In genomic region chr10:127228195-127228785, GRCh38 we compare ENCODE assay signal across 19 cellular contexts. TPM values are rescaled to one million over a fixed set of nuclear protein-coding genes. Genes with fewer than 3 reads are reported as not detected.
DNase-seq lines count a peak whose midpoint lies in the region; ATAC-seq and TF ChIP-seq lines count a peak whose summit lies in the region.
"Had no signal": no experiment of that assay in that cellular context is flagged by ENCODE, and none has a peak within 500 bp of the region (broad histone marks: within the 10 kb centered on the region; RNA-seq: fewer than 3 reads in every experiment).

No MANE protein-coding gene starts in this region.

- H3K4me3 ChIP-seq in GM23248 (no peak overlapping the region), left ventricle myocardium inferior (no peak overlapping the region)
- H3K4me3 ChIP-seq: heart left ventricle, MG63, stomach had no signal

- H3K9ac ChIP-seq in GM23248: no peak overlapping the region

- no peaks in the 10 kb centered on the region for H3F3A ChIP-seq in GM23248 (ENCODE audit: insufficient read depth)

- in situ Hi-C loops in GM23248 (cut with MboI): no loop called here

- H3K4me1 ChIP-seq in GM23248 (ENCODE audit: insufficient read depth) (peaks cover 5% of the 10 kb centered on the region; the same call in 1 of the 2 replicates), left ventricle myocardium inferior (no peaks in the 10 kb centered on the region)
- H3K4me1 ChIP-seq: heart left ventricle had no signal

- no peaks in the 10 kb centered on the region for H3K36me3 Mint-ChIP-seq in WTC11
- H3K36me3 Mint-ChIP-seq in activated T-cell treated with anti-CD3 and anti-CD28 coated beads, Interleukin-2, amount 50 U/mL, for 4 hours (ENCODE audit: insufficient read depth): no peaks in the 10 kb centered on the region

- no peak for TF ChIP-seq CTCF in WTC11 (IDR thresholded peaks at IDR 0.05)
- TF ChIP-seq CTCF in left ventricle myocardium inferior (IDR thresholded peaks at IDR 0.05; ENCODE audit: borderline replicate concordance): no peak

- peaks cover 5% of the 10 kb centered on the region; the same call in 1 of the 2 replicates for H4K20me1 ChIP-seq in GM23248 (ENCODE audit: insufficient read depth)

- H3K27ac ChIP-seq in GM23248 (no peak overlapping the region), left ventricle myocardium inferior (replicated peaks) (no peak overlapping the region)
- H3K27ac ChIP-seq: epithelial cell of prostate, heart left ventricle, RWPE1 had no signal

- POLR2A ChIA-PET in WTC11 (lab: Charles Lee): no interaction called here

- peaks cover 3% of the 10 kb centered on the region; the same call in 1 of the 2 replicates for H3K4me1 Mint-ChIP-seq in WTC11
- no peaks in the 10 kb centered on the region for H3K4me1 Mint-ChIP-seq in activated T-cell treated with anti-CD3 and anti-CD28 coated beads, Interleukin-2, amount 50 U/mL, for 4 hours (ENCODE audit: low read depth)

- peak overlapping the region; percentile 1 for H3K4me2 ChIP-seq in GM23248 (ENCODE audit: unreplicated experiment)

- H3K4me3 Mint-ChIP-seq in WTC11: no peak overlapping the region
- no peak overlapping the region for H3K4me3 Mint-ChIP-seq in activated T-cell treated with anti-CD3 and anti-CD28 coated beads, Interleukin-2, amount 50 U/mL, for 4 hours

- H3K79me2 ChIP-seq in GM23248 (ENCODE audit: insufficient read depth): no peaks in the 10 kb centered on the region

- intact Hi-C loops in sciatic nerve (cut with DNase I) (no loop called here), left ventricle myocardium inferior (cut with micrococcal nuclease) (no loop called here)

- WGBS in GM23248 (ENCODE audit: low coverage in 1 of 2, low lambda C conversion rate in 2 of 2, missing lambda C conversion rate in 2 of 2), 2 experiments: 26 to 28% methylated on average over 12 of the region's 12 CpGs

- ATAC-seq in WTC11 (peak; percentile 38; the same call in 1 of the 2 replicates), sciatic nerve (peak; percentile 48), GM18517 (IDR thresholded peaks at IDR 0.05; ENCODE audit: unreplicated experiment) (no peak)
- no peak for ATAC-seq in activated T-cell treated with anti-CD3 and anti-CD28 coated beads, Interleukin-2, amount 50 U/mL, for 4 hours
- ATAC-seq: heart left ventricle had no signal

- no peak overlapping the region for H2AFZ ChIP-seq in GM23248

- H3K27ac Mint-ChIP-seq in WTC11: no peak overlapping the region
- H3K27ac Mint-ChIP-seq: activated T-helper 2 cell treated with anti-CD3 and anti-CD28 coated beads, Interferon-gamma antibody, Interleukin-2, Interleukin-4, amounts not matched to agents 10 μg/mL and 5 μg/mL and 100 μg/mL, durations not matched to agents 14 hours and 24 hours and 36 hours had no signal

- no peaks in the 10 kb centered on the region for H3K9me2 ChIP-seq in GM23248 (ENCODE audit: insufficient read depth)

- H3K9me3 Mint-ChIP-seq in WTC11: no peaks in the 10 kb centered on the region
- H3K9me3 Mint-ChIP-seq in activated T-cell treated with anti-CD3 and anti-CD28 coated beads, Interleukin-2, amount 50 U/mL, for 4 hours: no peaks in the 10 kb centered on the region
- H3K9me3 Mint-ChIP-seq: activated T-helper 2 cell treated with anti-CD3 and anti-CD28 coated beads, Interferon-gamma antibody, Interleukin-2, Interleukin-4, amounts not matched to agents 10 μg/mL and 5 μg/mL and 100 μg/mL, durations not matched to agents 14 hours and 24 hours and 36 hours had no signal

- H3K27me3 ChIP-seq in GM23248 (replicated peaks; ENCODE audit: insufficient read depth): no peaks in the 10 kb centered on the region
- no peaks in the 10 kb centered on the region for H3K27me3 ChIP-seq in left ventricle myocardium inferior (ENCODE audit: low read depth)
- H3K27me3 ChIP-seq: heart left ventricle, MG63, stomach had no signal

- no peaks in the 10 kb centered on the region for H3K9me3 ChIP-seq in GM23248 (ENCODE audit: low read depth)
- no peaks in the 10 kb centered on the region for H3K9me3 ChIP-seq in left ventricle myocardium inferior (replicated peaks)
- H3K9me3 ChIP-seq: heart left ventricle, MG63, stomach had no signal

- CTCF ChIA-PET in WTC11 (lab: Charles Lee): no interaction called here

- DNase-seq in GM23248 (peak; percentile 62), WTC11 (ENCODE audit: low spot score) (no peak), iris pigment epithelial cell (ENCODE audit: low read depth) (peak; percentile 34), sciatic nerve (ENCODE audit: low spot score) (no peak), left ventricle myocardium inferior (no peak)
- DNase-seq in activated T-cell treated with anti-CD3 and anti-CD28 coated beads, Interleukin-2, amount 50 U/mL, for 4 hours: no peak
- DNase-seq in stimulated activated naive CD4-positive, alpha-beta T cell (lab: John Stamatoyannopoulos, UW): no peak
- DNase-seq: activated CD8-positive, alpha-beta memory T cell treated with anti-CD3 and anti-CD28 coated beads for 24 hours; heart left ventricle; MG63; NCI-H2107; NK-92 treated with Interleukin-12 subunit alpha and Interleukin-12 subunit beta, amount 100 ng/mL, for 24 hours; stimulated activated CD4-positive, alpha-beta T cell treated with anti-CD3 and anti-CD28 coated beads, Interleukin-15, amount 100 ng/mL, for 24 hours; stomach had no signal

- H3K27me3 Mint-ChIP-seq in WTC11 (ENCODE audit: low read depth): no peaks in the 10 kb centered on the region
- H3K27me3 Mint-ChIP-seq in activated T-cell treated with anti-CD3 and anti-CD28 coated beads, Interleukin-2, amount 50 U/mL, for 4 hours (ENCODE audit: low read depth): no peaks in the 10 kb centered on the region

- no peaks in the 10 kb centered on the region for H3K36me3 ChIP-seq in GM23248 (ENCODE audit: low read depth)
- H3K36me3 ChIP-seq in left ventricle myocardium inferior: peaks cover 3% of the 10 kb centered on the region
- H3K36me3 ChIP-seq: heart left ventricle, MG63, stomach had no signal

TF ChIP-seq in WTC11, 78 proteins besides CTCF, POLR2A, EP300 and RAD21 (continues in another document):
- no peak for TF ChIP-seq KAT7 (CRISPR knock-in tag; IDR thresholded peaks at IDR 0.05; ENCODE audit: borderline replicate concordance)
- TF ChIP-seq ZNF281 (CRISPR knock-in tag; IDR thresholded peaks at IDR 0.05): no peak
- no peak for TF ChIP-seq JUN (CRISPR knock-in tag; IDR thresholded peaks at IDR 0.05)
- TF ChIP-seq ERG (CRISPR knock-in tag; IDR thresholded peaks at IDR 0.05): no peak
- no peak for TF ChIP-seq NR2C2 (CRISPR knock-in tag; IDR thresholded peaks at IDR 0.05)
- no peak for TF ChIP-seq ELF4 (CRISPR knock-in tag; IDR thresholded peaks at IDR 0.05; ENCODE audit: low read depth)
- TF ChIP-seq ZNF416 (CRISPR knock-in tag; IDR thresholded peaks at IDR 0.05): no peak
- no peak for TF ChIP-seq PREB (CRISPR knock-in tag; IDR thresholded peaks at IDR 0.05; ENCODE audit: borderline replicate concordance)

RNA-seq across cellular contexts. Expression of gene INSYN2A, which starts 31.9 kb away (rescaled TPM):
- total RNA-seq in GM23248 (2014; rRNA removed; shearing (Covaris generic)): 0.43 and 0.51 TPM in 2 replicates
- polyA plus RNA-seq in GM23248 (2016; fragmentation: Nextera tagmentation; extraction: Ambion mirVana): 0.20 and 0.54 TPM in 2 replicates
- total RNA-seq in WTC11 (2021) (0.13 to 0.23 TPM (median 0.21 TPM) in 3 replicates), sciatic nerve (not detected), left ventricle myocardium inferior (not detected)
- total RNA-seq in activated T-cell treated with anti-CD3 and anti-CD28 coated beads, Interleukin-2, amount 50 U/mL, for 4 hours: not detected
- total RNA-seq: activated T-helper 2 cell treated with anti-CD3 and anti-CD28 coated beads, Interferon-gamma antibody, Interleukin-2, Interleukin-4, amounts not matched to agents 10 μg/mL and 5 μg/mL and 100 μg/mL, durations not matched to agents 14 hours and 24 hours and 36 hours; H4 had no signal

Comparison
In these comparisons a context has a peak if more than half of its experiments do, and no peak if none do; other contexts are left out.
1. DNase-seq: peak in GM23248 (single experiment) and iris pigment epithelial cell (single experiment); none in WTC11 (single experiment), sciatic nerve (single experiment), left ventricle myocardium inferior (single experiment), activated T-cell treated with anti-CD3 and anti-CD28 coated beads, Interleukin-2, amount 50 U/mL, for 4 hours (single experiment) and stimulated activated naive CD4-positive, alpha-beta T cell (0 of 6).
2. ATAC-seq: peak in WTC11 (single experiment) and sciatic nerve (single experiment); none in GM18517 (single experiment) and activated T-cell treated with anti-CD3 and anti-CD28 coated beads, Interleukin-2, amount 50 U/mL, for 4 hours (0 of 2).